2 cellular contexts compared by ENCODE assay signal in genomic region chr2:196963043-196963442, GRCh38.
TF ChIP-seq lines count a peak whose summit lies in the region.

No MANE protein-coding gene starts in this region.

TF ChIP-seq in K562, 482 proteins besides CTCF, POLR2A, EP300 and RAD21:
- TF ChIP-seq FOSL1 (tag; conservative IDR thresholded peaks at IDR 0.05) (0 out of 2 replicates have a peak, but pooled peaks have one; percentile 50), NFRKB (IDR thresholded peaks at IDR 0.05; ENCODE audit: low read depth) (no peak), LARP7 (IDR thresholded peaks at IDR 0.05) (no peak)
- TF ChIP-seq, protein P1, sequence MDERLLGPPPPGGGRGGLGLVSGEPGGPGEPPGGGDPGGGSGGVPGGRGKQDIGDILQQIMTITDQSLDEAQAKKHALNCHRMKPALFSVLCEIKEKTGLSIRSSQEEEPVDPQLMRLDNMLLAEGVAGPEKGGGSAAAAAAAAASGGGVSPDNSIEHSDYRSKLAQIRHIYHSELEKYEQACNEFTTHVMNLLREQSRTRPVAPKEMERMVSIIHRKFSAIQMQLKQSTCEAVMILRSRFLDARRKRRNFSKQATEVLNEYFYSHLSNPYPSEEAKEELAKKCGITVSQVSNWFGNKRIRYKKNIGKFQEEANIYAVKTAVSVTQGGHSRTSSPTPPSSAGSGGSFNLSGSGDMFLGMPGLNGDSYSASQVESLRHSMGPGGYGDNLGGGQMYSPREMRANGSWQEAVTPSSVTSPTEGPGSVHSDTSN (CRISPR knock-in tag; IDR thresholded peaks at IDR 0.05; ENCODE audit: low read depth) = no peak
- TF ChIP-seq, protein P1 (tag; conservative IDR thresholded peaks at IDR 0.05; ENCODE audit: low read depth) = 0 out of 2 replicates have a peak, but pooled peaks have one; percentile 23
- TF ChIP-seq, protein P2, sequence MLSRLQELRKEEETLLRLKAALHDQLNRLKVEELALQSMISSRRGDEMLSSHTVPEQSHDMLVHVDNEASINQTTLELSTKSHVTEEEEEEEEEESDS (CRISPR knock-in tag; IDR thresholded peaks at IDR 0.05) = no peak

TF ChIP-seq in GM12891, 5 proteins besides CTCF, POLR2A, EP300 and RAD21:
- TF ChIP-seq SPI1 (IDR thresholded peaks at IDR 0.05; ENCODE audit: low read depth, low read length) = no peak
- no peak for TF ChIP-seq PAX5 (IDR thresholded peaks at IDR 0.05; ENCODE audit: insufficient read depth, low read length, severe bottlenecking)
- no peak for TF ChIP-seq POLR2AphosphoS5 (IDR thresholded peaks at IDR 0.05; ENCODE audit: low read depth, low read length)
- no peak for TF ChIP-seq POU2F2 (IDR thresholded peaks at IDR 0.05; ENCODE audit: low read depth, low read length)
- TF ChIP-seq TAF1 (IDR thresholded peaks at IDR 0.05; ENCODE audit: low read depth, low read length) = no peak
